Comparison of ENCODE assay signal across 20 cellular contexts in the genomic region with DNA sequence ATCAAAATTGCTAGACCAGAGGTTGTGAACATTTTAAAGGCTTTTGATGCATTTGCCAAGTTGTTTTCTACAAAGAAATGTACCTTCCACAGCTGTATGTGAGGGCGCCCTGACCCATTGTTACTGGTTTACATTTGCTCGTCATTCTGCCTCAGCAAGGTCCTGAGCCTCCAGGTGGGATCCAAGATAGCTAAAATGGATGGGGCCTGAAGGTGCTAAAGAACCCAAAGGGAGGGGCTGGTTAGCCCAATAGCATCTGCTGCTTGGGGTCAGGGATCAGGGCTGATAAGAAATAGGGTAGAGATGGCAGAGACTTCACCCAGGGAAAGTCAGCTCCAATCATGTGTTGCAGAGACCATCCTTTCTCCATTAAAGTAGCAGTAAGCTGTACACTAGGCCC. TPM values are rescaled to one million over a fixed set of nuclear protein-coding genes. Genes with fewer than 3 reads are reported as not detected.
DNase-seq lines count a peak whose midpoint lies in the region; ATAC-seq, FAIRE-seq and TF ChIP-seq lines count a peak whose summit lies in the region.
"Had no signal": no experiment of that assay in that cellular context is flagged by ENCODE, and none has a peak within 500 bp of the region (broad histone marks: within the 10 kb centered on the region; RNA-seq: fewer than 3 reads in every experiment).

No MANE protein-coding gene starts in this region.

- H3K9me3 Mint-ChIP-seq in activated naive CD4-positive, alpha-beta T cell treated with anti-CD3 and anti-CD28 coated beads, Interleukin-2, amount 10 ng/mL, durations not matched to agents 7 days and 5 days: no peaks in the 10 kb centered on the region
- H3K9me3 Mint-ChIP-seq: CD8-positive, alpha-beta T cell; IgD-negative memory B cell had no signal

- H3K27ac ChIP-seq in kidney (ENCODE audit: low read depth in 2 of 2, low read length in 2 of 2): no peak overlapping the region

- no peak for TF ChIP-seq CTCF in kidney (IDR thresholded peaks at IDR 0.05; ENCODE audit: borderline replicate concordance, extremely low read depth, insufficient read depth)

- H3K4me1 Mint-ChIP-seq in activated naive CD4-positive, alpha-beta T cell treated with anti-CD3 and anti-CD28 coated beads, Interleukin-2, amount 10 ng/mL, durations not matched to agents 7 days and 5 days: no peaks in the 10 kb centered on the region
- H3K4me1 Mint-ChIP-seq: CD14-positive monocyte, IgD-negative memory B cell had no signal

- no peaks in the 10 kb centered on the region for H3K9me3 ChIP-seq in kidney (ENCODE audit: control insufficient read depth in 1 of 2, low read length in 2 of 2)

- ATAC-seq in GM21447 (IDR thresholded peaks at IDR 0.05; ENCODE audit: unreplicated experiment): no peak
- ATAC-seq: CD8-positive, alpha-beta T cell had no signal

- no peaks in the 10 kb centered on the region for H3K36me3 ChIP-seq in kidney (ENCODE audit: control insufficient read depth in 1 of 2, insufficient read depth in 2 of 2, low read length in 2 of 2)

- peak; percentile 8 for DNase-seq in activated naive CD4-positive, alpha-beta T cell treated with anti-CD3 and anti-CD28 coated beads, Interleukin-2, amount 10 ng/mL, durations not matched to agents 7 days and 5 days
- DNase-seq in activated naive CD4-positive, alpha-beta T cell treated with Interleukin-2 at 50 U/mL for 16 hours: no peak
- DNase-seq in HTR-8/SVneo (ENCODE audit: insufficient read length, low spot score): no peak
- peak; percentile 6 for DNase-seq in kidney
- DNase-seq in urothelium cell line (ENCODE audit: low spot score): no peak
- no peak for DNase-seq in Ammon's horn (ENCODE audit: low spot score)
- DNase-seq: CD8-positive, alpha-beta T cell; COR-L47; DMS153; DMS79 treated with DMSO at 0.1 percent for 48 hours; EL had no signal

- no peaks in the 10 kb centered on the region for H3K4me1 ChIP-seq in kidney (ENCODE audit: control insufficient read depth in 1 of 2, insufficient read depth in 1 of 2, low read depth in 1 of 2, low read length in 2 of 2)

- H3K4me3 ChIP-seq in kidney (ENCODE audit: low read length in 2 of 2): no peak overlapping the region

- no peaks in the 10 kb centered on the region for H3K36me3 Mint-ChIP-seq in activated naive CD4-positive, alpha-beta T cell treated with anti-CD3 and anti-CD28 coated beads, Interleukin-2, amount 10 ng/mL, durations not matched to agents 7 days and 5 days
- H3K36me3 Mint-ChIP-seq: CD14-positive monocyte; CD8-positive, alpha-beta T cell; IgD-negative memory B cell had no signal

- peak; percentile 48 for FAIRE-seq in HTR-8/SVneo (lab: Jason Lieb, UNC)
- FAIRE-seq in kidney (lab: Jason Lieb, UNC): no peak
- FAIRE-seq in urothelium cell line (lab: Jason Lieb, UNC): peak; percentile 44
- FAIRE-seq: A204.1, D721Med, G401.6, GM12891, GM19239 had no signal

- H3K4me3 Mint-ChIP-seq in activated naive CD4-positive, alpha-beta T cell treated with anti-CD3 and anti-CD28 coated beads, Interleukin-2, amount 10 ng/mL, durations not matched to agents 7 days and 5 days: no peak overlapping the region
- H3K4me3 Mint-ChIP-seq: CD8-positive, alpha-beta T cell; IgD-negative memory B cell had no signal

- CTCF ChIA-PET in activated naive CD4-positive, alpha-beta T cell treated with anti-CD3 and anti-CD28 coated beads, Interleukin-2, amount 10 ng/mL, durations not matched to agents 7 days and 5 days (lab: Charles Lee): no interaction called here

- no peak overlapping the region for H3K9ac ChIP-seq in kidney (ENCODE audit: low read length in 2 of 2)

- no peak overlapping the region for H3K27ac Mint-ChIP-seq in activated naive CD4-positive, alpha-beta T cell treated with anti-CD3 and anti-CD28 coated beads, Interleukin-2, amount 10 ng/mL, durations not matched to agents 7 days and 5 days
- H3K27ac Mint-ChIP-seq: CD14-positive monocyte; CD8-positive, alpha-beta T cell; IgD-negative memory B cell had no signal

- intact Hi-C loops in kidney (cut with DNase I): no loop called here

- peaks cover 58% of the 10 kb centered on the region for H3K27me3 Mint-ChIP-seq in activated naive CD4-positive, alpha-beta T cell treated with anti-CD3 and anti-CD28 coated beads, Interleukin-2, amount 10 ng/mL, durations not matched to agents 7 days and 5 days

RNA-seq across cellular contexts. Expression of gene GALNT16, which starts 43.1 kb away (rescaled TPM):
- total RNA-seq in kidney: 13.1 TPM
- 15.2 TPM for polyA plus RNA-seq in kidney (ENCODE audit: insufficient read depth, low read depth, low replicate concordance)
- total RNA-seq: HT-29 had no signal
- polyA plus RNA-seq: CD14-positive monocyte, IgD-negative memory B cell had no signal

Comparison
In these comparisons a context has a peak if more than half of its experiments do, and no peak if none do; other contexts are left out.
1. DNase-seq: peak in activated naive CD4-positive, alpha-beta T cell treated with anti-CD3 and anti-CD28 coated beads, Interleukin-2, amount 10 ng/mL, durations not matched to agents 7 days and 5 days (single experiment) and kidney (single experiment); none in activated naive CD4-positive, alpha-beta T cell treated with Interleukin-2 at 50 U/mL for 16 hours (single experiment), HTR-8/SVneo (single experiment), urothelium cell line (single experiment) and Ammon's horn (single experiment).